In the genomic region with DNA sequence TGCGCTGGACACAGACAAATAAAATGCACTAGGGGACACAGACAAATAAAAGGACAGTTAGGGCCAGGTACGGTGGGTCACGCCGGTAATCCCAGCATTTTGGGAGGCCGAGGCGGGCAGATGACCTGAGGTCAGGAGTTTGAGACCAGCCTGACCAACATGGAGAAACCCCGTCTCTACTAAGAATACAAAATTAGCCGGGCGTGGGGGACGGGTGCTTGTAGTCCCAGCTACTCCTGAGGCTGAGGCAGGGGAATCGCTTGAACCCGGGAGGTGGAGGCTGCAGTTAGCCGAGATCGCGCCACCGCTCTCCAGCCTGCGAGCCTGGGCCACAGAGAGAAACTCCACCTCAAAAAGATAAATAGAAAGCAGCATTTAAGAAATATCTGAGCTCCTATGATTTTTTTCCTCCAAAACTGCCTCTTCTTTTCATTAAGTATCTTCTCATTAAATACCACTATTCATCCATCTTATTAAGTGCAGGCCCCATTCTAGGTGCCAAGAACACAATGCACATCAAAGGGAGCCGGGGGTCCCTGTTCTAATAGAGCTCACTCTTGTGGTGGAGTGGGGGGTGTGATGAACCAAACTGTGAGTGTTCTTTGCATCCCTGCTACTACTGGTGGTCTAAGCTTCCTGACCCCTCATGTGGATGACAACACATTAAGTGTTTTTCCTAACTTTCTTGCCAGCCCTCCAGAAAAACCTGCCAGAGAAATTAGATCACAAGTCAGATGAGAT, we compare ENCODE assay signal across 8 cellular contexts. TPM values are rescaled to one million over a fixed set of nuclear protein-coding genes. Genes with fewer than 3 reads are reported as not detected.
DNase-seq lines count a peak whose midpoint lies in the region; ATAC-seq and TF ChIP-seq lines count a peak whose summit lies in the region.

No MANE protein-coding gene starts in this region.

- H3K4me3 ChIP-seq in left lung = peak overlapping the region in 1 of 2 donors; percentile 90
- H3K4me3 ChIP-seq in stomach = no peak overlapping the region

- H3K9me3 ChIP-seq in left lung = no peaks in the 10 kb centered on the region
- no peaks in the 10 kb centered on the region for H3K9me3 ChIP-seq in stomach

- H3K27me3 Mint-ChIP-seq in activated CD4-positive, alpha-beta T cell treated with anti-CD3 and anti-CD28 coated beads, Interleukin-2, amount 10 ng/mL, durations not matched to agents 7 days and 5 days = no peaks in the 10 kb centered on the region
- H3K27me3 Mint-ChIP-seq in WTC11 (ENCODE audit: low read depth) = no peaks in the 10 kb centered on the region

- TF ChIP-seq POLR2A in stomach (IDR thresholded peaks at IDR 0.05) = no peak

- peaks cover 65% of the 10 kb centered on the region for H3K4me1 Mint-ChIP-seq in activated CD4-positive, alpha-beta T cell treated with anti-CD3 and anti-CD28 coated beads, Interleukin-2, amount 10 ng/mL, durations not matched to agents 7 days and 5 days
- H3K4me1 Mint-ChIP-seq in WTC11 = peaks cover 24% of the 10 kb centered on the region

- H3K36me3 Mint-ChIP-seq in activated CD4-positive, alpha-beta T cell treated with anti-CD3 and anti-CD28 coated beads, Interleukin-2, amount 10 ng/mL, durations not matched to agents 7 days and 5 days (ENCODE audit: low read depth) = peaks cover 40% of the 10 kb centered on the region
- H3K36me3 Mint-ChIP-seq in WTC11 = peaks cover 37% of the 10 kb centered on the region

- CTCF ChIA-PET in activated CD4-positive, alpha-beta T cell treated with anti-CD3 and anti-CD28 coated beads, Interleukin-2, amount 10 ng/mL, durations not matched to agents 7 days and 5 days (lab: Charles Lee) = interaction anchor here (0.6 to 2.5 kb wide), 18 partner anchors 9 to 484 kb away, joined by 3 to 12 read pairs (median 4); a partner anchor contains a TSS
- CTCF ChIA-PET in WTC11 (lab: Charles Lee) = interaction anchor here (0.7 to 5.7 kb wide), 17 partner anchors 7 to 669 kb away, joined by 3 to 56 read pairs (median 5); a partner anchor contains a TSS

- no peak for DNase-seq in activated CD4-positive, alpha-beta T cell treated with anti-CD3 and anti-CD28 coated beads, Interleukin-2, amount 10 ng/mL, durations not matched to agents 7 days and 5 days
- DNase-seq in activated CD4-positive, alpha-beta T cell treated with anti-CD3 and anti-CD28 coated beads, Interleukin-2, amount 50 U/mL, for 48 hours = no peak
- DNase-seq in WTC11 (ENCODE audit: low spot score) = no peak
- DNase-seq in left lung = peak in 1 of 2 donors; percentile 66
- DNase-seq in stomach = no peak
- DNase-seq in SW480 (ENCODE audit: low spot score) = no peak
- DNase-seq in DMS153 (lab: John Stamatoyannopoulos, UW) = no peak
- DNase-seq in RKO (ENCODE audit: low spot score) = no peak

- H3K27me3 ChIP-seq in left lung (peaks cover 0 to 4% of the 10 kb centered on the region in 2 donors), stomach (no peaks in the 10 kb centered on the region)

- intact Hi-C loops in left lung (cut with DNase I) = no loop called here
- intact Hi-C loops in stomach (cut with DNase I; ENCODE audit: low total_unique reads) = no loop called here

- POLR2A ChIA-PET in activated CD4-positive, alpha-beta T cell treated with anti-CD3 and anti-CD28 coated beads, Interleukin-2, amount 10 ng/mL, durations not matched to agents 7 days and 5 days (lab: Charles Lee) = interaction anchor here (0.6 to 1.1 kb wide), 2 partner anchors 144 to 531 kb away, joined by 3 read pairs; a partner anchor contains a TSS
- POLR2A ChIA-PET in WTC11 (lab: Charles Lee) = interaction anchor here (0.6 to 2.3 kb wide), 4 partner anchors 17 to 63 kb away, joined by 3 to 11 read pairs (median 6); a partner anchor contains a TSS

- TF ChIP-seq CTCF in WTC11 (IDR thresholded peaks at IDR 0.05) (peak; percentile 29), left lung (IDR thresholded peaks at IDR 0.05) (peak; percentile 8 to 58), stomach (IDR thresholded peaks at IDR 0.05) (no peak)

- H3K4me1 ChIP-seq in left lung (peaks cover 16 to 63% of the 10 kb centered on the region in 2 donors), stomach (peaks cover 33 to 75% (median 58%) of the 10 kb centered on the region in 4 donors)

- peak overlapping the region in 1 of 2 donors; percentile 93 for H3K27ac ChIP-seq in left lung
- H3K27ac ChIP-seq in stomach = peak overlapping the region in 4 of 5 donors; percentile 8 to 93 (median 90)

- 77 to 85% (median 80%) methylated on average over 18 of the region's 18 CpGs for WGBS in stomach, 5 donors

- H3K27ac Mint-ChIP-seq in activated CD4-positive, alpha-beta T cell treated with anti-CD3 and anti-CD28 coated beads, Interleukin-2, amount 10 ng/mL, durations not matched to agents 7 days and 5 days = peak overlapping the region; percentile 96
- H3K27ac Mint-ChIP-seq in WTC11 = peak overlapping the region; percentile 100

- ATAC-seq in WTC11 (no peak), left lung (no peak)

- no peaks in the 10 kb centered on the region for H3K9me3 Mint-ChIP-seq in activated CD4-positive, alpha-beta T cell treated with anti-CD3 and anti-CD28 coated beads, Interleukin-2, amount 10 ng/mL, durations not matched to agents 7 days and 5 days
- H3K9me3 Mint-ChIP-seq in WTC11 = no peaks in the 10 kb centered on the region

- H3K36me3 ChIP-seq in left lung (peaks cover 0 to 45% of the 10 kb centered on the region in 2 donors), stomach (peaks cover 26 to 42% (median 39%) of the 10 kb centered on the region in 4 donors)

- peak overlapping the region; percentile 87 for H3K4me3 Mint-ChIP-seq in activated CD4-positive, alpha-beta T cell treated with anti-CD3 and anti-CD28 coated beads, Interleukin-2, amount 10 ng/mL, durations not matched to agents 7 days and 5 days
- H3K4me3 Mint-ChIP-seq in WTC11 = peak overlapping the region; percentile 86

- TF ChIP-seq EP300 in stomach (IDR thresholded peaks at IDR 0.05) = no peak

TF ChIP-seq in WTC11, 78 proteins besides CTCF, POLR2A, EP300 and RAD21 (continues in another document):
- TF ChIP-seq TCF7 (CRISPR knock-in tag; IDR thresholded peaks at IDR 0.05; ENCODE audit: low read depth) (no peak), NR1H2 (CRISPR knock-in tag; IDR thresholded peaks at IDR 0.05) (no peak), HMGA2 (CRISPR knock-in tag; IDR thresholded peaks at IDR 0.05) (no peak), SOX15 (CRISPR knock-in tag; IDR thresholded peaks at IDR 0.05) (no peak), JAZF1 (CRISPR knock-in tag; IDR thresholded peaks at IDR 0.05) (no peak), TP53 (CRISPR knock-in tag; IDR thresholded peaks at IDR 0.05) (no peak)
- TF ChIP-seq, protein P1, sequence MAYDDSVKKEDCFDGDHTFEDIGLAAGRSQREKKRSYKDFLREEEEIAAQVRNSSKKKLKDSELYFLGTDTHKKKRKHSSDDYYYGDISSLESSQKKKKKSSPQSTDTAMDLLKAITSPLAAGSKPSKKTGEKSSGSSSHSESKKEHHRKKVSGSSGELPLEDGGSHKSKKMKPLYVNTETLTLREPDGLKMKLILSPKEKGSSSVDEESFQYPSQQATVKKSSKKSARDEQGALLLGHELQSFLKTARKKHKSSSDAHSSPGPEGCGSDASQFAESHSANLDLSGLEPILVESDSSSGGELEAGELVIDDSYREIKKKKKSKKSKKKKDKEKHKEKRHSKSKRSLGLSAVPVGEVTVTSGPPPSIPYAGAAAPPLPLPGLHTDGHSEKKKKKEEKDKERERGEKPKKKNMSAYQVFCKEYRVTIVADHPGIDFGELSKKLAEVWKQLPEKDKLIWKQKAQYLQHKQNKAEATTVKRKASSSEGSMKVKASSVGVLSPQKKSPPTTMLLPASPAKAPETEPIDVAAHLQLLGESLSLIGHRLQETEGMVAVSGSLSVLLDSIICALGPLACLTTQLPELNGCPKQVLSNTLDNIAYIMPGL (CRISPR knock-in tag; IDR thresholded peaks at IDR 0.05) = no peak

RNA-seq across cellular contexts. Expression of a gene that starts 0.8 kb away (rescaled TPM):
- total RNA-seq in activated CD4-positive, alpha-beta T cell treated with anti-CD3 and anti-CD28 coated beads, Interleukin-2, amount 10 ng/mL, durations not matched to agents 7 days and 5 days = 1 to 10 TPM; 8.6 to 9.9 TPM
- total RNA-seq in WTC11 (2021) = 15.9 to 18.3 TPM (median 16.7 TPM) in 3 replicates
- 10 to 100 TPM in 1 of 2 donors, 1 to 10 TPM in 1; 8.0 to 10.6 TPM for total RNA-seq in left lung
- 100 to 1,000 TPM in 1 of 5 donors, 10 to 100 TPM in 1, 1 to 10 TPM in 2, not detected in 1; 2.4 to 130 (median 39.9) TPM for total RNA-seq in stomach
- 10 to 100 TPM; 18.0 to 20.0 (median 18.9) TPM for polyA plus RNA-seq in stomach

RNA-seq across cellular contexts. Expression of a gene that starts 3.7 kb away (rescaled TPM):
- 1,000 to 10,000 TPM; 1,051 to 1,116 TPM for total RNA-seq in activated CD4-positive, alpha-beta T cell treated with anti-CD3 and anti-CD28 coated beads, Interleukin-2, amount 10 ng/mL, durations not matched to agents 7 days and 5 days
- total RNA-seq in WTC11 (2021) (951 to 991 TPM (median 985 TPM) in 3 replicates), left lung (100 to 1,000 TPM; 621 to 685 TPM), stomach (1,000 to 10,000 TPM in 1 of 5 donors, 100 to 1,000 TPM in 4; 456 to 1,872 (median 566) TPM)
- polyA plus RNA-seq in stomach = 1,000 to 10,000 TPM; 1,111 to 1,352 (median 1,208) TPM

RNA-seq across cellular contexts. Expression of a gene that starts 3.9 kb away (rescaled TPM):
- total RNA-seq in activated CD4-positive, alpha-beta T cell treated with anti-CD3 and anti-CD28 coated beads, Interleukin-2, amount 10 ng/mL, durations not matched to agents 7 days and 5 days = 10 to 100 TPM; 49.5 to 55.4 TPM
- total RNA-seq in WTC11 (2021) (51.3 to 55.9 TPM (median 53.3 TPM) in 3 replicates), left lung (10 to 100 TPM; 46.8 to 47.2 TPM), stomach (10 to 100 TPM; 22.8 to 75.9 (median 33.0) TPM)
- polyA plus RNA-seq in stomach = 10 to 100 TPM; 36.0 to 69.8 (median 39.9) TPM

RNA-seq across cellular contexts. Expression of a gene that starts 6.6 kb away (rescaled TPM):
- 10 to 100 TPM; 26.1 to 27.7 TPM for total RNA-seq in activated CD4-positive, alpha-beta T cell treated with anti-CD3 and anti-CD28 coated beads, Interleukin-2, amount 10 ng/mL, durations not matched to agents 7 days and 5 days
- total RNA-seq in WTC11 (2021) (63.8 to 74.9 TPM (median 71.5 TPM) in 3 replicates), left lung (10 to 100 TPM; 37.1 to 41.0 TPM), stomach (100 to 1,000 TPM in 1 of 5 donors, 10 to 100 TPM in 3, 1 to 10 TPM in 1; 7.6 to 118 (median 19.6) TPM)
- 10 to 100 TPM; 38.6 to 65.2 (median 51.9) TPM for polyA plus RNA-seq in stomach

RNA-seq across cellular contexts. Expression of a gene that starts 16.1 kb away (rescaled TPM):
- total RNA-seq in activated CD4-positive, alpha-beta T cell treated with anti-CD3 and anti-CD28 coated beads, Interleukin-2, amount 10 ng/mL, durations not matched to agents 7 days and 5 days = 10 to 100 TPM; 40.5 to 42.2 TPM
- total RNA-seq in WTC11 (2021) (27.6 to 34.8 TPM (median 31.8 TPM) in 3 replicates), left lung (10 to 100 TPM; 63.5 to 74.5 TPM), stomach (10 to 100 TPM; 20.0 to 75.3 (median 64.9) TPM)
- 10 to 100 TPM in 2 of 3 donors, 1 to 10 TPM in 1; 7.2 to 18.5 (median 13.4) TPM for polyA plus RNA-seq in stomach

Comparison
In these comparisons a context has a peak if more than half of its experiments do, and no peak if none do; other contexts are left out.
1. CTCF ChIP-seq: peak in WTC11 (single experiment) and left lung (2 of 2); none in stomach (0 of 7).